Comparison of ENCODE assay signal across 1 cellular context in the genomic region with DNA sequence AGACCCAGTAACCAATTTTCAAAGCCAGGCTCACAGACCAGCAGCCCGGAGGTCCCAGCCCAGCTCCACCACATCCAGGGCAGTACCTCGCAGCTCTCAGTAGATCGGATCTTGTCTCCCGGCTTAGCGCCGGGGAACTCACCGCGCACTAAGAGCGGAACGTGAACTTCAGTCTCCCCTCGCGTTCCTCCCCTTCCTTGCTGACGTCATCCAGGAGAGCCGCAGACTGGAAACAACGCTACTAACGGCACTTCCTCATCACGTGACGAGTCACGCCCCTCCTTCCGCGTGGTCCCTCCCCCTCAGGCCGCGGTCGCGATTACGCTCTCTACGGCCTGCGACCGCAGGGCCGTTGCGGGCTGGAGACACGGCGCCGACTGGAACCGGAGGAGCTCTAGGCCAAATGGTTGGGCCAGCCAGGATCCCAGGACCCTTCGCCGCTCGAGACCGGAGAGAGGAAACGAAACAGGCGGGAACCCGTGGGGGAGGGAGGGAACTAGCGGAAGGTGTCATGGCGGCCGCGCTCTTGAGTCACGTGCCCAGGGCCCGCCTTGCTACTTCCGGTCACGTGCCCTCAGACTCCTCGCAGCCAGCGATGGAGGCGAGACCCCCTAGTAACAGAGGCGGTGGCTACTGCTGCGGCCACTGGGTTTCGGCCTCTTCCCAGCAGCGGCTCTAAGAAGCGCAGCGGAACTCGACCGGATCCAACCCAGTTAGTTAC.
TF ChIP-seq lines count a peak whose summit lies in the region.

A gene (plus strand): TSS at position 577 of the 721 bp plus-strand sequence. CDS start 10,508 bp downstream, outside the sequence.
A gene with protein sequence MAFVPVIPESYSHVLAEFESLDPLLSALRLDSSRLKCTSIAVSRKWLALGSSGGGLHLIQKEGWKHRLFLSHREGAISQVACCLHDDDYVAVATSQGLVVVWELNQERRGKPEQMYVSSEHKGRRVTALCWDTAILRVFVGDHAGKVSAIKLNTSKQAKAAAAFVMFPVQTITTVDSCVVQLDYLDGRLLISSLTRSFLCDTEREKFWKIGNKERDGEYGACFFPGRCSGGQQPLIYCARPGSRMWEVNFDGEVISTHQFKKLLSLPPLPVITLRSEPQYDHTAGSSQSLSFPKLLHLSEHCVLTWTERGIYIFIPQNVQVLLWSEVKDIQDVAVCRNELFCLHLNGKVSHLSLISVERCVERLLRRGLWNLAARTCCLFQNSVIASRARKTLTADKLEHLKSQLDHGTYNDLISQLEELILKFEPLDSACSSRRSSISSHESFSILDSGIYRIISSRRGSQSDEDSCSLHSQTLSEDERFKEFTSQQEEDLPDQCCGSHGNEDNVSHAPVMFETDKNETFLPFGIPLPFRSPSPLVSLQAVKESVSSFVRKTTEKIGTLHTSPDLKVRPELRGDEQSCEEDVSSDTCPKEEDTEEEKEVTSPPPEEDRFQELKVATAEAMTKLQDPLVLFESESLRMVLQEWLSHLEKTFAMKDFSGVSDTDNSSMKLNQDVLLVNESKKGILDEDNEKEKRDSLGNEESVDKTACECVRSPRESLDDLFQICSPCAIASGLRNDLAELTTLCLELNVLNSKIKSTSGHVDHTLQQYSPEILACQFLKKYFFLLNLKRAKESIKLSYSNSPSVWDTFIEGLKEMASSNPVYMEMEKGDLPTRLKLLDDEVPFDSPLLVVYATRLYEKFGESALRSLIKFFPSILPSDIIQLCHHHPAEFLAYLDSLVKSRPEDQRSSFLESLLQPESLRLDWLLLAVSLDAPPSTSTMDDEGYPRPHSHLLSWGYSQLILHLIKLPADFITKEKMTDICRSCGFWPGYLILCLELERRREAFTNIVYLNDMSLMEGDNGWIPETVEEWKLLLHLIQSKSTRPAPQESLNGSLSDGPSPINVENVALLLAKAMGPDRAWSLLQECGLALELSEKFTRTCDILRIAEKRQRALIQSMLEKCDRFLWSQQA (minus strand): TSS at position 150 of the 721 bp plus-strand sequence. CDS start 4,282 bp downstream, outside the sequence.

TF ChIP-seq in HepG2, 621 proteins besides CTCF, POLR2A, EP300 and RAD21 (continued from another document and continues in another):
- TF ChIP-seq, protein P1, sequence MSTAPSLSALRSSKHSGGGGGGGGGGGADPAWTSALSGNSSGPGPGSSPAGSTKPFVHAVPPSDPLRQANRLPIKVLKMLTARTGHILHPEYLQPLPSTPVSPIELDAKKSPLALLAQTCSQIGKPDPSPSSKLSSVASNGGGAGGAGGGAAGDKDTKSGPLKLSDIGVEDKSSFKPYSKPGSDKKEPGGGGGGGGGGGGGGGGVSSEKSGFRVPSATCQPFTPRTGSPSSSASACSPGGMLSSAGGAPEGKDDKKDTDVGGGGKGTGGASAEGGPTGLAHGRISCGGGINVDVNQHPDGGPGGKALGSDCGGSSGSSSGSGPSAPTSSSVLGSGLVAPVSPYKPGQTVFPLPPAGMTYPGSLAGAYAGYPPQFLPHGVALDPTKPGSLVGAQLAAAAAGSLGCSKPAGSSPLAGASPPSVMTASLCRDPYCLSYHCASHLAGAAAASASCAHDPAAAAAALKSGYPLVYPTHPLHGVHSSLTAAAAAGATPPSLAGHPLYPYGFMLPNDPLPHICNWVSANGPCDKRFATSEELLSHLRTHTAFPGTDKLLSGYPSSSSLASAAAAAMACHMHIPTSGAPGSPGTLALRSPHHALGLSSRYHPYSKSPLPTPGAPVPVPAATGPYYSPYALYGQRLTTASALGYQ (CRISPR knock-in tag; IDR thresholded peaks at IDR 0.05): 0 out of 2 replicates have a peak, but pooled peaks have one; percentile 13
- TF ChIP-seq SP4 (CRISPR knock-in tag; IDR thresholded peaks at IDR 0.05) (peak; percentile 93), FOXP1 (IDR thresholded peaks at IDR 0.05) (no peak), FOXP1 (CRISPR knock-in tag; IDR thresholded peaks at IDR 0.05) (no peak), ZNF224 (CRISPR knock-in tag; IDR thresholded peaks at IDR 0.05) (peak; percentile 98), ZNF674 (CRISPR knock-in tag; IDR thresholded peaks at IDR 0.05; ENCODE audit: low read depth) (no peak), ZNF572 (CRISPR knock-in tag; IDR thresholded peaks at IDR 0.05) (peak; percentile 90; the same call in 1 of the 2 replicates), ZNF296 (CRISPR knock-in tag; conservative IDR thresholded peaks at IDR 0.05) (0 out of 2 replicates have a peak, but pooled peaks have one; percentile 11), EHMT2 (IDR thresholded peaks at IDR 0.05; ENCODE audit: borderline replicate concordance, low read depth, low read length) (peak; percentile 48; the same call in 1 of the 2 replicates), KLF13 (CRISPR knock-in tag; IDR thresholded peaks at IDR 0.05) (peak; percentile 98), MAFF (IDR thresholded peaks at IDR 0.05; ENCODE audit: low read depth, low read length) (no peak; the same call in 1 of the 2 replicates), PAF1 (CRISPR knock-in tag; IDR thresholded peaks at IDR 0.05) (no peak), FOXJ3 (CRISPR knock-in tag; IDR thresholded peaks at IDR 0.05; ENCODE audit: borderline replicate concordance) (no peak), ZNF136 (CRISPR knock-in tag; IDR thresholded peaks at IDR 0.05; ENCODE audit: low read depth) (0 out of 2 replicates have a peak, but pooled peaks have one; percentile 55), ATRX (CRISPR knock-in tag; IDR thresholded peaks at IDR 0.05; ENCODE audit: borderline replicate concordance) (no peak), HMGA1 (CRISPR knock-in tag; conservative IDR thresholded peaks at IDR 0.05) (no peak)
- TF ChIP-seq, protein P2, sequence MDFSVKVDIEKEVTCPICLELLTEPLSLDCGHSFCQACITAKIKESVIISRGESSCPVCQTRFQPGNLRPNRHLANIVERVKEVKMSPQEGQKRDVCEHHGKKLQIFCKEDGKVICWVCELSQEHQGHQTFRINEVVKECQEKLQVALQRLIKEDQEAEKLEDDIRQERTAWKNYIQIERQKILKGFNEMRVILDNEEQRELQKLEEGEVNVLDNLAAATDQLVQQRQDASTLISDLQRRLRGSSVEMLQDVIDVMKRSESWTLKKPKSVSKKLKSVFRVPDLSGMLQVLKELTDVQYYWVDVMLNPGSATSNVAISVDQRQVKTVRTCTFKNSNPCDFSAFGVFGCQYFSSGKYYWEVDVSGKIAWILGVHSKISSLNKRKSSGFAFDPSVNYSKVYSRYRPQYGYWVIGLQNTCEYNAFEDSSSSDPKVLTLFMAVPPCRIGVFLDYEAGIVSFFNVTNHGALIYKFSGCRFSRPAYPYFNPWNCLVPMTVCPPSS (IDR thresholded peaks at IDR 0.05): no peak
- TF ChIP-seq, protein P3, sequence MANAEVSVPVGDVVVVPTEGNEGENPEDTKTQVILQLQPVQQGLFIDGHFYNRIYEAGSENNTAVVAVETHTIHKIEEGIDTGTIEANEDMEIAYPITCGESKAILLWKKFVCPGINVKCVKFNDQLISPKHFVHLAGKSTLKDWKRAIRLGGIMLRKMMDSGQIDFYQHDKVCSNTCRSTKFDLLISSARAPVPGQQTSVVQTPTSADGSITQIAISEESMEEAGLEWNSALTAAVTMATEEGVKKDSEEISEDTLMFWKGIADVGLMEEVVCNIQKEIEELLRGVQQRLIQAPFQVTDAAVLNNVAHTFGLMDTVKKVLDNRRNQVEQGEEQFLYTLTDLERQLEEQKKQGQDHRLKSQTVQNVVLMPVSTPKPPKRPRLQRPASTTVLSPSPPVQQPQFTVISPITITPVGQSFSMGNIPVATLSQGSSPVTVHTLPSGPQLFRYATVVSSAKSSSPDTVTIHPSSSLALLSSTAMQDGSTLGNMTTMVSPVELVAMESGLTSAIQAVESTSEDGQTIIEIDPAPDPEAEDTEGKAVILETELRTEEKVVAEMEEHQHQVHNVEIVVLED (CRISPR knock-in tag; IDR thresholded peaks at IDR 0.05; ENCODE audit: borderline replicate concordance): peak; percentile 93
- TF ChIP-seq, protein P4, sequence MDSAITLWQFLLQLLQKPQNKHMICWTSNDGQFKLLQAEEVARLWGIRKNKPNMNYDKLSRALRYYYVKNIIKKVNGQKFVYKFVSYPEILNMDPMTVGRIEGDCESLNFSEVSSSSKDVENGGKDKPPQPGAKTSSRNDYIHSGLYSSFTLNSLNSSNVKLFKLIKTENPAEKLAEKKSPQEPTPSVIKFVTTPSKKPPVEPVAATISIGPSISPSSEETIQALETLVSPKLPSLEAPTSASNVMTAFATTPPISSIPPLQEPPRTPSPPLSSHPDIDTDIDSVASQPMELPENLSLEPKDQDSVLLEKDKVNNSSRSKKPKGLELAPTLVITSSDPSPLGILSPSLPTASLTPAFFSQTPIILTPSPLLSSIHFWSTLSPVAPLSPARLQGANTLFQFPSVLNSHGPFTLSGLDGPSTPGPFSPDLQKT (CRISPR knock-in tag; IDR thresholded peaks at IDR 0.05; ENCODE audit: borderline replicate concordance): no peak
- TF ChIP-seq, protein P5, sequence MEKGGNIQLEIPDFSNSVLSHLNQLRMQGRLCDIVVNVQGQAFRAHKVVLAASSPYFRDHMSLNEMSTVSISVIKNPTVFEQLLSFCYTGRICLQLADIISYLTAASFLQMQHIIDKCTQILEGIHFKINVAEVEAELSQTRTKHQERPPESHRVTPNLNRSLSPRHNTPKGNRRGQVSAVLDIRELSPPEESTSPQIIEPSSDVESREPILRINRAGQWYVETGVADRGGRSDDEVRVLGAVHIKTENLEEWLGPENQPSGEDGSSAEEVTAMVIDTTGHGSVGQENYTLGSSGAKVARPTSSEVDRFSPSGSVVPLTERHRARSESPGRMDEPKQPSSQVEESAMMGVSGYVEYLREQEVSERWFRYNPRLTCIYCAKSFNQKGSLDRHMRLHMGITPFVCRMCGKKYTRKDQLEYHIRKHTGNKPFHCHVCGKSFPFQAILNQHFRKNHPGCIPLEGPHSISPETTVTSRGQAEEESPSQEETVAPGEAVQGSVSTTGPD (CRISPR knock-in tag; IDR thresholded peaks at IDR 0.05): 0 out of 2 replicates have a peak, but pooled peaks have one; percentile 27
- TF ChIP-seq, protein P6, sequence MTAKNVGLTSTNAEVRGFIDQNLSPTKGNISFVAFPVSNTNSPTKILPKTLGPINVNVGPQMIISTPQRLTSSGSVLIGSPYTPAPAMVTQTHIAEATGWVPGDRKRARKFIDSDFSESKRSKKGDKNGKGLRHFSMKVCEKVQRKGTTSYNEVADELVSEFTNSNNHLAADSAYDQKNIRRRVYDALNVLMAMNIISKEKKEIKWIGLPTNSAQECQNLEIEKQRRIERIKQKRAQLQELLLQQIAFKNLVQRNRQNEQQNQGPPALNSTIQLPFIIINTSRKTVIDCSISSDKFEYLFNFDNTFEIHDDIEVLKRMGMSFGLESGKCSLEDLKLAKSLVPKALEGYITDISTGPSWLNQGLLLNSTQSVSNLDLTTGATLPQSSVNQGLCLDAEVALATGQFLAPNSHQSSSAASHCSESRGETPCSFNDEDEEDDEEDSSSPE (CRISPR knock-in tag; IDR thresholded peaks at IDR 0.05): peak; percentile 93
- TF ChIP-seq, protein P7, sequence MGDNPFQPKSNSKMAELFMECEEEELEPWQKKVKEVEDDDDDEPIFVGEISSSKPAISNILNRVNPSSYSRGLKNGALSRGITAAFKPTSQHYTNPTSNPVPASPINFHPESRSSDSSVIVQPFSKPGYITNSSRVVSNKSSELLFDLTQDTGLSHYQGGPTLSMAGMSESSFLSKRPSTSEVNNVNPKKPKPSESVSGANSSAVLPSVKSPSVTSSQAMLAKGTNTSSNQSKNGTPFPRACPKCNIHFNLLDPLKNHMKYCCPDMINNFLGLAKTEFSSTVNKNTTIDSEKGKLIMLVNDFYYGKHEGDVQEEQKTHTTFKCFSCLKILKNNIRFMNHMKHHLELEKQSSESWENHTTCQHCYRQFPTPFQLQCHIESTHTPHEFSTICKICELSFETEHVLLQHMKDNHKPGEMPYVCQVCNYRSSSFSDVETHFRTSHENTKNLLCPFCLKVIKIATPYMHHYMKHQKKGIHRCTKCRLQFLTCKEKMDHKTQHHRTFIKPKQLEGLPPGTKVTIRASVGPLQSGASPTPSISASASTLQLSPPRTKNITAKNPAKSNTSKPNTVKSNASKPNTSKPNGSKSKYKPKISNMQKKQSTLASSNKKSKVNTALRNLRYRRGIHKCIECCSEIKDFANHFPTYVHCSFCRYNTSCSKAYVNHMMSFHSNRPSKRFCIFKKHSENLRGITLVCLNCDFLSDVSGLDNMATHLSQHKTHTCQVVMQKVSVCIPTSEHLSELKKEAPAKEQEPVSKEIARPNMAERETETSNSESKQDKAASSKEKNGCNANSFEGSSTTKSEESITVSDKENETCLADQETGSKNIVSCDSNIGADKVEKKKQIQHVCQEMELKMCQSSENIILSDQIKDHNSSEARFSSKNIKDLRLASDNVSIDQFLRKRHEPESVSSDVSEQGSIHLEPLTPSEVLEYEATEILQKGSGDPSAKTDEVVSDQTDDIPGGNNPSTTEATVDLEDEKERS (CRISPR knock-in tag; IDR thresholded peaks at IDR 0.05): peak; percentile 59; the same call in 1 of the 2 replicates
- TF ChIP-seq, protein P8, sequence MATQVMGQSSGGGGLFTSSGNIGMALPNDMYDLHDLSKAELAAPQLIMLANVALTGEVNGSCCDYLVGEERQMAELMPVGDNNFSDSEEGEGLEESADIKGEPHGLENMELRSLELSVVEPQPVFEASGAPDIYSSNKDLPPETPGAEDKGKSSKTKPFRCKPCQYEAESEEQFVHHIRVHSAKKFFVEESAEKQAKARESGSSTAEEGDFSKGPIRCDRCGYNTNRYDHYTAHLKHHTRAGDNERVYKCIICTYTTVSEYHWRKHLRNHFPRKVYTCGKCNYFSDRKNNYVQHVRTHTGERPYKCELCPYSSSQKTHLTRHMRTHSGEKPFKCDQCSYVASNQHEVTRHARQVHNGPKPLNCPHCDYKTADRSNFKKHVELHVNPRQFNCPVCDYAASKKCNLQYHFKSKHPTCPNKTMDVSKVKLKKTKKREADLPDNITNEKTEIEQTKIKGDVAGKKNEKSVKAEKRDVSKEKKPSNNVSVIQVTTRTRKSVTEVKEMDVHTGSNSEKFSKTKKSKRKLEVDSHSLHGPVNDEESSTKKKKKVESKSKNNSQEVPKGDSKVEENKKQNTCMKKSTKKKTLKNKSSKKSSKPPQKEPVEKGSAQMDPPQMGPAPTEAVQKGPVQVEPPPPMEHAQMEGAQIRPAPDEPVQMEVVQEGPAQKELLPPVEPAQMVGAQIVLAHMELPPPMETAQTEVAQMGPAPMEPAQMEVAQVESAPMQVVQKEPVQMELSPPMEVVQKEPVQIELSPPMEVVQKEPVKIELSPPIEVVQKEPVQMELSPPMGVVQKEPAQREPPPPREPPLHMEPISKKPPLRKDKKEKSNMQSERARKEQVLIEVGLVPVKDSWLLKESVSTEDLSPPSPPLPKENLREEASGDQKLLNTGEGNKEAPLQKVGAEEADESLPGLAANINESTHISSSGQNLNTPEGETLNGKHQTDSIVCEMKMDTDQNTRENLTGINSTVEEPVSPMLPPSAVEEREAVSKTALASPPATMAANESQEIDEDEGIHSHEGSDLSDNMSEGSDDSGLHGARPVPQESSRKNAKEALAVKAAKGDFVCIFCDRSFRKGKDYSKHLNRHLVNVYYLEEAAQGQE (IDR thresholded peaks at IDR 0.05; ENCODE audit: borderline replicate concordance in 1 of 2, low read depth in 1 of 2, low read length in 2 of 2): peak in 1 of 2 experiments; percentile 67; a peak in 2 of 4 replicates
